13 cellular contexts compared by ENCODE assay signal in genomic region chr11:41053894-41054293, GRCh38.
A peak's percentile ranks its signal among the peaks of the same experiment; 100 is the strongest.
DNase-seq lines count a peak whose midpoint lies in the region; ATAC-seq and TF ChIP-seq lines count a peak whose summit lies in the region.
"Had no signal": no experiment of that assay in that cellular context is flagged by ENCODE, and none has a peak within 500 bp of the region (broad histone marks: within the 10 kb centered on the region; RNA-seq: fewer than 3 reads in every experiment).

No MANE protein-coding gene starts in this region.

- ATAC-seq in RWPE2 (ENCODE audit: low read depth), result peak; percentile 25; the same call in 1 of the 3 replicates
- no peak for ATAC-seq in upper lobe of right lung
- ATAC-seq: A549 had no signal

- TF ChIP-seq CTCF in RWPE2 (IDR thresholded peaks at IDR 0.05; ENCODE audit: poor library complexity, severe bottlenecking) (no peak), upper lobe of right lung (IDR thresholded peaks at IDR 0.05) (no peak)

- no peaks in the 10 kb centered on the region for H3K36me3 ChIP-seq in RWPE2 (ENCODE audit: low read depth)
- no peaks in the 10 kb centered on the region for H3K36me3 ChIP-seq in upper lobe of right lung
- H3K36me3 ChIP-seq: BLaER1 had no signal

- H3K27me3 ChIP-seq in RWPE2 (ENCODE audit: insufficient read depth, poor library complexity, severe bottlenecking) (no peaks in the 10 kb centered on the region), upper lobe of right lung (no peaks in the 10 kb centered on the region)
- H3K27me3 ChIP-seq: BLaER1 had no signal

- no peak overlapping the region for H3K4me3 ChIP-seq in RWPE2 (ENCODE audit: severe bottlenecking)
- no peak overlapping the region for H3K4me3 ChIP-seq in upper lobe of right lung
- H3K4me3 ChIP-seq: A549, BLaER1 had no signal

- intact Hi-C loops in upper lobe of right lung (cut with DNase I), result no loop called here

- no peaks in the 10 kb centered on the region for H3K9me3 ChIP-seq in RWPE2 (ENCODE audit: severe bottlenecking)
- no peaks in the 10 kb centered on the region for H3K9me3 ChIP-seq in upper lobe of right lung
- H3K9me3 ChIP-seq: A549 had no signal

- peaks cover 4% of the 10 kb centered on the region for H3K4me1 ChIP-seq in RWPE2 (ENCODE audit: insufficient read depth, poor library complexity, severe bottlenecking)
- H3K4me1 ChIP-seq in upper lobe of right lung, result no peaks in the 10 kb centered on the region
- H3K4me1 ChIP-seq: A549, BLaER1 had no signal

- peak; percentile 21 for DNase-seq in HPDE6-E6E7 (ENCODE audit: extremely low spot score)
- no peak for DNase-seq in RWPE2 (ENCODE audit: low spot score)
- DNase-seq in epithelial cell of prostate (ENCODE audit: low read depth, low spot score), result peak; percentile 53
- no peak for DNase-seq in upper lobe of right lung
- no peak for DNase-seq in Ammon's horn (ENCODE audit: low spot score)
- DNase-seq in DMS153 treated with DMSO at 0.1 percent for 48 hours (lab: John Stamatoyannopoulos, UW; ENCODE audit: unreplicated experiment), result no peak
- no peak for DNase-seq in stimulated activated naive CD4-positive, alpha-beta T cell (lab: John Stamatoyannopoulos, UW)
- DNase-seq: EL, GDM1, GOT3, H9 had no signal

- no peak overlapping the region for H3K27ac ChIP-seq in RWPE2 (ENCODE audit: poor library complexity, severe bottlenecking)
- H3K27ac ChIP-seq in epithelial cell of prostate, result peak overlapping the region; percentile 73
- no peak overlapping the region for H3K27ac ChIP-seq in upper lobe of right lung
- H3K27ac ChIP-seq: A549, BLaER1 had no signal

Comparison
In these comparisons a context has a peak if more than half of its experiments do, and no peak if none do; other contexts are left out.
1. DNase-seq: peak in HPDE6-E6E7 (single experiment) and epithelial cell of prostate (single experiment); none in RWPE2 (single experiment), upper lobe of right lung (single experiment), Ammon's horn (single experiment), DMS153 treated with DMSO at 0.1 percent for 48 hours (single experiment) and stimulated activated naive CD4-positive, alpha-beta T cell (0 of 6).